9 cellular contexts compared by ENCODE assay signal in the genomic region with DNA sequence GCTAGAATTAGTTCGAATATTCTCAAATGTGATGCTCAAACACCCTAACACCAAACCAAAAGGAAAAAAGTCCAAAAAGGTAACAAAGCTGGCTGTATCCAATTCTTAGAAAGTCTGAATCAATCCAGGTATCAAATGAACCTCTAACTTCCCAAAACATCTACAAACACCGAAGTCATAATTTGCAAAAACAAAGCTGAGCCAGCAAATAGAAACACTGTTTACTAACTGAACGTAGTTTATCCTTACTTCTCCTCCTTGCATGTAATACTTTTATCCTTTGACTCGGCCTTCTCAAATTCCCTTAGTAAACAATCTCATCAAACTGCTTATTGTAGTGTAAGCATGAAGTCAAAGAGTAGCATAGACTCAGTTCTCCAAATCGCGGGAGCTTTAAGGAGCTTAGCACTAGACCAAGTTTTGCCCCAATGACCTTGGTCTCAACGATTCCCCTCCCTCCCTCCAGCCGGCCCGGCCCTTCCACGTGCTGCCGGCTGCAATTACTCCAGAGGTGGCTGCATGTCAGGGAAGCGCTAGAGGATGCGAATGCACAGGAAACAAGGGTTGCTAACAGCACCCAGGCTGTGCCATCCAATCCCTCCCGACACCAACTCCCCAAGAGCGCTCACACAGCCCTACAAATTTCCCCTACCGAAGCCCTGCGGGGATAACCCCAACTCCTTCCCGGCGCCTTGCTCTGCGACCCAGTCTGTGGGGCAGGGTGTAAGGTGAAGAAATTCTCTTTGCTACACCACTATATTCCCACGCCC. TPM values are rescaled to one million over a fixed set of nuclear protein-coding genes. Genes with fewer than 3 reads are reported as not detected.
DNase-seq lines count a peak whose midpoint lies in the region; ATAC-seq, FAIRE-seq and TF ChIP-seq lines count a peak whose summit lies in the region.
"Had no signal": no experiment of that assay in that cellular context is flagged by ENCODE, and none has a peak within 500 bp of the region (broad histone marks: within the 10 kb centered on the region; RNA-seq: fewer than 3 reads in every experiment).

No MANE protein-coding gene starts in this region.

- CTCF ChIA-PET in RWPE1 (lab: Yijun Ruan, JAX), result interaction anchor here (0.5 kb wide), 1 partner anchor 35 kb away, joined by 3 read pairs; no protein-coding TSS in a partner anchor

- in situ Hi-C loops in brain microvascular endothelial cell (cut with HindIII; ENCODE audit: low pct_ligation_motif_present, low sequenced_read_pairs), result no loop called here

- TF ChIP-seq CTCF in GM20000 (IDR thresholded peaks at IDR 0.05; ENCODE audit: extremely low read depth, missing control alignments), result no peak
- TF ChIP-seq CTCF in RWPE1 (conservative IDR thresholded peaks at IDR 0.05; ENCODE audit: low read depth), result no peak
- no peak for TF ChIP-seq CTCF in brain microvascular endothelial cell (IDR thresholded peaks at IDR 0.05; ENCODE audit: low read depth, low read length, missing control alignments)
- TF ChIP-seq CTCF in kidney (IDR thresholded peaks at IDR 0.05; ENCODE audit: borderline replicate concordance, extremely low read depth, insufficient read depth), result no peak

- H3K4me3 ChIP-seq in brain microvascular endothelial cell (ENCODE audit: low read depth, low read length) (peak overlapping the region; percentile 97), kidney (ENCODE audit: low read length in 2 of 2) (peak overlapping the region; percentile 93 to 96)

- H3K9ac ChIP-seq in kidney (ENCODE audit: low read length in 2 of 2), result peak overlapping the region; percentile 89 to 97

- peak; percentile 15 for ATAC-seq in HG03571 (IDR thresholded peaks at IDR 0.05; ENCODE audit: unreplicated experiment)

- H3K27me3 ChIP-seq in brain microvascular endothelial cell (replicated peaks), result no peaks in the 10 kb centered on the region

- H3K36me3 ChIP-seq in brain microvascular endothelial cell (replicated peaks) (peaks cover 2% of the 10 kb centered on the region), kidney (ENCODE audit: control insufficient read depth in 1 of 2, insufficient read depth in 2 of 2, low read length in 2 of 2) (no peaks in the 10 kb centered on the region)

- POLR2A ChIA-PET in RWPE1 (lab: Yijun Ruan, JAX; ENCODE audit: low non-redundant PET), result no interaction called here

- no peaks in the 10 kb centered on the region for H3K9me3 ChIP-seq in kidney (ENCODE audit: control insufficient read depth in 1 of 2, low read length in 2 of 2)

- FAIRE-seq in kidney (lab: Jason Lieb, UNC), result no peak
- FAIRE-seq: colon had no signal

- intact Hi-C loops in kidney (cut with DNase I), result no loop called here

- H3K27ac ChIP-seq in RWPE1 (peak overlapping the region; percentile 86), brain microvascular endothelial cell (peak overlapping the region; percentile 84), kidney (ENCODE audit: low read depth in 2 of 2, low read length in 2 of 2) (peak overlapping the region; percentile 76 to 85)

- peaks cover 0 to 2% of the 10 kb centered on the region in 2 donors for H3K4me1 ChIP-seq in kidney (ENCODE audit: control insufficient read depth in 1 of 2, insufficient read depth in 1 of 2, low read depth in 1 of 2, low read length in 2 of 2)

- DNase-seq in Daoy (ENCODE audit: low read depth) (peak; percentile 36), GM20000 (ENCODE audit: low spot score) (peak; percentile 38), RWPE1 (ENCODE audit: low spot score) (peak; percentile 47), brain microvascular endothelial cell (no peak), kidney (no peak), NCI-H1436 treated with DMSO at 0.1 percent for 48 hours (lab: John Stamatoyannopoulos, UW) (no peak)
- DNase-seq in stimulated activated CD4-positive, alpha-beta T cell treated with anti-CD3 and anti-CD28 coated beads, Interleukin-1b, Interleukin-23, amount 100 ng/mL, for 4 hours (ENCODE audit: low read depth in 2 of 2), result peak; percentile 14 to 32

RNA-seq across cellular contexts. Expression of a gene that starts 0.7 kb away (rescaled TPM):
- 18.5 and 21.4 TPM in 2 replicates for total RNA-seq in Daoy (2014; rRNA removed; shearing (Covaris generic))
- 17.4 TPM for total RNA-seq in kidney
- 3.3 TPM for polyA plus RNA-seq in kidney (ENCODE audit: insufficient read depth, low read depth, low replicate concordance)

Comparison
In these comparisons a context has a peak if more than half of its experiments do, and no peak if none do; other contexts are left out.
1. DNase-seq: peak in Daoy (single experiment), GM20000 (single experiment), RWPE1 (single experiment) and stimulated activated CD4-positive, alpha-beta T cell treated with anti-CD3 and anti-CD28 coated beads, Interleukin-1b, Interleukin-23, amount 100 ng/mL, for 4 hours (2 of 2); none in brain microvascular endothelial cell (single experiment), kidney (single experiment) and NCI-H1436 treated with DMSO at 0.1 percent for 48 hours (single experiment).
2. Peak in every context shown above with its lines, with median percentiles within 50 percentile points of each other: H3K27ac ChIP-seq.